In genomic region chr13:113066746-113067145, GRCh38 we compare ENCODE assay signal across 34 cellular contexts. TPM values are rescaled to one million over a fixed set of nuclear protein-coding genes. Genes with fewer than 3 reads are reported as not detected.
"Had no signal": no experiment of that assay in that cellular context is flagged by ENCODE, and none has a peak within 500 bp of the region (broad histone marks: within the 10 kb centered on the region; RNA-seq: fewer than 3 reads in every experiment).

No MANE protein-coding gene starts in this region.

- H3K4me1 ChIP-seq: adrenal gland, body of pancreas, esophagus muscularis mucosa, foreskin keratinocyte, gastrocnemius medialis, heart left ventricle had no signal

- ATAC-seq: activated CD4-positive, CD25-positive, alpha-beta regulatory T cell treated with anti-CD3 and anti-CD28 coated beads, Interleukin-2, amount 50 U/mL, for 24 hours; activated CD8-positive, alpha-beta T cell treated with anti-CD3 and anti-CD28 coated beads for 36 hours; activated naive CD8-positive, alpha-beta T cell treated with anti-CD3 and anti-CD28 coated beads, Interleukin-2, amount 50 U/mL, for 24 hours; activated T-cell treated with anti-CD3 and anti-CD28 coated beads, Interleukin-2, amount 50 U/mL, for 4 hours; activated T-helper 17 cell treated with anti-CD3 and anti-CD28 coated beads, Interleukin-2, amount 50 U/mL, for 72 hours; body of pancreas; effector memory CD8-positive, alpha-beta T cell; foreskin keratinocyte; gastrocnemius medialis; heart left ventricle; T-helper 17 cell had no signal

- H3K9me3 ChIP-seq: adrenal gland, body of pancreas, esophagus muscularis mucosa, gastrocnemius medialis, heart left ventricle had no signal

- H3K36me3 ChIP-seq: adrenal gland, gastrocnemius medialis had no signal

- H3K27me3 ChIP-seq: adrenal gland, body of pancreas, foreskin keratinocyte, gastrocnemius medialis, heart left ventricle had no signal

- H3K27ac ChIP-seq: adrenal gland, body of pancreas, coronary artery, esophagus muscularis mucosa, foreskin keratinocyte, gastrocnemius medialis, heart left ventricle, WERI-Rb-1 had no signal

- DNase-seq: activated B cell treated with CpG ODN at 0.5 μM for 24 hours; activated CD4-positive, alpha-beta T cell treated with anti-CD3 and anti-CD28 coated beads for 48 hours; activated CD4-positive, alpha-beta T cell treated with anti-CD3 and anti-CD28 coated beads, Interleukin-2, amount 50 U/mL, for 1 hour; activated CD4-positive, alpha-beta T cell treated with anti-CD3 and anti-CD28 coated beads, Interleukin-2, amount 50 U/mL, for 48 hours; activated CD8-positive, alpha-beta memory T cell treated with anti-CD3 and anti-CD28 coated beads for 24 hours; activated CD8-positive, alpha-beta T cell treated with anti-CD3 and anti-CD28 coated beads for 36 hours; activated effector memory CD4-positive, alpha-beta T cell treated with Interleukin-2 at 50 U/mL for 16 hours; activated gamma-delta T cell treated with Interleukin-2 at 50 U/mL for 16 hours; activated naive CD4-positive, alpha-beta T cell treated with anti-CD3 and anti-CD28 coated beads for 36 hours; activated naive CD8-positive, alpha-beta T cell treated with anti-CD3 and anti-CD28 coated beads for 36 hours; activated naive CD8-positive, alpha-beta T cell treated with anti-CD3 and anti-CD28 coated beads, Interleukin-2, amount 50 U/mL, for 24 hours; activated T-cell treated with anti-CD3 and anti-CD28 coated beads, Interleukin-2, amount 50 U/mL, for 4 hours; adrenal gland; amygdala; aorta; body of pancreas; central memory CD4-positive, alpha-beta T cell; cerebellar nuclear complex; dermis blood vessel endothelial cell; effector CD4-positive, alpha-beta T cell; effector memory CD8-positive, alpha-beta T cell; erythroblast; foreskin keratinocyte; gastrocnemius medialis; glutamatergic neuron; T-helper 1 cell; T-helper 17 cell; T1000; WERI-Rb-1 had no signal

- H3K4me3 ChIP-seq: adrenal gland, body of pancreas, coronary artery, esophagus muscularis mucosa, gastrocnemius medialis, heart left ventricle had no signal

RNA-seq across cellular contexts. Expression of gene F7, which starts 38.8 kb away (rescaled TPM):
- total RNA-seq: activated B cell treated with CpG ODN at 0.5 μM for 24 hours, body of pancreas, dermis blood vessel endothelial cell, foreskin keratinocyte, T-helper 17 cell had no signal
- polyA plus RNA-seq: foreskin keratinocyte had no signal

RNA-seq across cellular contexts. Expression of gene F10, which starts 55.9 kb away (rescaled TPM):
- total RNA-seq: activated B cell treated with CpG ODN at 0.5 μM for 24 hours; activated CD8-positive, alpha-beta T cell treated with anti-CD3 and anti-CD28 coated beads for 36 hours; activated naive CD4-positive, alpha-beta T cell treated with anti-CD3 and anti-CD28 coated beads for 36 hours; activated naive CD8-positive, alpha-beta T cell treated with anti-CD3 and anti-CD28 coated beads for 36 hours; activated T-cell treated with anti-CD3 and anti-CD28 coated beads, Interleukin-2, amount 50 U/mL, for 4 hours; dermis blood vessel endothelial cell; foreskin keratinocyte; T-helper 17 cell had no signal
- polyA plus RNA-seq: foreskin keratinocyte had no signal
